11 cellular contexts compared by ENCODE assay signal in the genomic region with DNA sequence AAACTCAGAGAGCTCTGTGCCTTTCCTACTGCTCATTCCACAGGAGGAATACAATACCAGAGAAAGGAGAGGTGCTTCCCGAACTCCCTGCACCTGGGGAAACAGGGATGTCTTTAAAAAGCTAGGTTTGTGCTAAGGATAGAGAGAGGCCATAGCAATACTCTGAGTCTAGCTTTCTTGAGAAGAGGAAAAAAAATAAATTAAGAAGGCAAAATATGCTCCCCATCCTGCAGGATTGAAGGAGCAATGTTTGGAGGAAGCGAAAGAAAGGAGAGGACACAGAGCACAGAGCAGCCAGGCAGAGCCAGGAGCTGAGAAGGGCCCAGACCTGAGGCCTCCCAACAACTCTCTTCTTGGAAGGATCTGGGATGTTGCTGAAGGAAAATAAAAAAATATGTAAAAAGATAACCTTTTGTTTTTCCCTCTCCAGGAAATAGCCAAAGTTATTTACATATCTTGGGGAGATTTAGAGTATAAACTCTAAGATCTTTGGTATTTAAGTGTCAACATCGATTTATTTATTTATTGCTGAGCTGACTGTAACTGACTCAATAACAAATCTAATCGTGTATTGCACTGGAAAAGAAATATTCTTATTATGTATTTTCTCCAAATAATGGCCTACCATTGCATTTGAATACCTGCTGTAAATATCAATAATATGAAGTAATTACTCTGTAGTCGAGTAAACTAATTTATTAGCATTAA. TPM values are rescaled to one million over a fixed set of nuclear protein-coding genes. Genes with fewer than 3 reads are reported as not detected.
DNase-seq lines count a peak whose midpoint lies in the region; ATAC-seq and TF ChIP-seq lines count a peak whose summit lies in the region.
"Had no signal": no experiment of that assay in that cellular context is flagged by ENCODE, and none has a peak within 500 bp of the region (broad histone marks: within the 10 kb centered on the region; RNA-seq: fewer than 3 reads in every experiment).

No MANE protein-coding gene starts in this region.

- peak overlapping the region; percentile 95 for H3K27ac ChIP-seq in osteoblast (ENCODE audit: low read depth, low read length)

- peaks cover 64% of the 10 kb centered on the region for H3K4me1 ChIP-seq in osteoblast (ENCODE audit: insufficient read depth, low read length)

- H3K4me3 ChIP-seq in AG10803 (ENCODE audit: low read length): peak overlapping the region; percentile 79
- peak overlapping the region; percentile 83 for H3K4me3 ChIP-seq in HFF-Myc (replicated peaks; ENCODE audit: low read depth, low read length)
- peak overlapping the region; percentile 72 for H3K4me3 ChIP-seq in epithelial cell of proximal tubule (ENCODE audit: low read depth, low read length)
- H3K4me3 ChIP-seq in osteoblast (ENCODE audit: insufficient read depth, low read length): peak overlapping the region; percentile 92

- H4K20me1 ChIP-seq in osteoblast (ENCODE audit: insufficient read depth, low read length): no peaks in the 10 kb centered on the region

- H3K4me2 ChIP-seq in osteoblast (ENCODE audit: insufficient read depth, low read length): peak overlapping the region; percentile 96

- peaks cover 8% of the 10 kb centered on the region for H3K36me3 ChIP-seq in osteoblast (ENCODE audit: insufficient read depth, low read length)

- H2AFZ ChIP-seq in osteoblast (ENCODE audit: low read length): peak overlapping the region; percentile 71

- H3K27me3 ChIP-seq in osteoblast (ENCODE audit: insufficient read depth, low read length): no peaks in the 10 kb centered on the region

- TF ChIP-seq CTCF in AG10803 (conservative IDR thresholded peaks at IDR 0.05; ENCODE audit: low read length): no peak
- TF ChIP-seq CTCF in HFF-Myc (IDR thresholded peaks at IDR 0.05; ENCODE audit: low read depth, low read length, missing control alignments): no peak
- TF ChIP-seq CTCF in epithelial cell of proximal tubule (conservative IDR thresholded peaks at IDR 0.05; ENCODE audit: low read depth, low read length): no peak
- no peak for TF ChIP-seq CTCF in osteoblast (IDR thresholded peaks at IDR 0.05; ENCODE audit: extremely low read depth, low read depth, low read length)

- DNase-seq in AG10803 (ENCODE audit: low read depth): no peak
- no peak for DNase-seq in HFF-Myc (ENCODE audit: extremely low read depth, low read depth)
- no peak for DNase-seq in epithelial cell of proximal tubule (ENCODE audit: low read depth)
- no peak for DNase-seq in osteoblast (ENCODE audit: insufficient read length, low spot score, missing footprints)
- no peak for DNase-seq in stimulated activated CD4-positive, alpha-beta T cell treated with anti-CD3 and anti-CD28 coated beads, Interleukin-2, amount 100 ng/mL, for 24 hours
- no peak for DNase-seq in erythroblast (lab: John Stamatoyannopoulos, UW)
- DNase-seq: activated CD4-positive, alpha-beta T cell treated with anti-CD3 and anti-CD28 coated beads for 36 hours; GDM1; NCI-H2081 treated with DMSO at 0.1 percent for 48 hours had no signal

- no peak for ATAC-seq in GM19455 (IDR thresholded peaks at IDR 0.05; ENCODE audit: unreplicated experiment)
- no peak for ATAC-seq in HG02798 (IDR thresholded peaks at IDR 0.05; ENCODE audit: poor library complexity, unreplicated experiment)
- ATAC-seq: activated CD4-positive, alpha-beta T cell treated with anti-CD3 and anti-CD28 coated beads for 36 hours had no signal

- H3K9me3 ChIP-seq in osteoblast (ENCODE audit: low read depth, low read length): no peaks in the 10 kb centered on the region

- peaks cover 98% of the 10 kb centered on the region for H3K79me2 ChIP-seq in osteoblast (ENCODE audit: insufficient read depth, low read length)

- no peak for TF ChIP-seq POLR2A in erythroblast (IDR thresholded peaks at IDR 0.05; ENCODE audit: low read length)

RNA-seq across cellular contexts. Expression of a gene that starts 1.6 kb away (rescaled TPM):
- 10.7 and 12.5 TPM in 2 replicates for total RNA-seq in epithelial cell of proximal tubule
- 14.4 and 15.2 TPM in 2 replicates for total RNA-seq in osteoblast
- total RNA-seq: activated CD4-positive, alpha-beta T cell treated with anti-CD3 and anti-CD28 coated beads for 36 hours had no signal

RNA-seq across cellular contexts. Expression of a gene that starts 12.5 kb away (rescaled TPM):
- total RNA-seq in epithelial cell of proximal tubule (36.7 and 51.7 TPM in 2 replicates), osteoblast (32.1 and 43.1 TPM in 2 replicates)
- total RNA-seq: activated CD4-positive, alpha-beta T cell treated with anti-CD3 and anti-CD28 coated beads for 36 hours had no signal

RNA-seq across cellular contexts. Expression of a gene that starts 13.3 kb away (rescaled TPM):
- total RNA-seq in epithelial cell of proximal tubule (not detected in 2 replicates), osteoblast (6.2 and 8.0 TPM in 2 replicates)
- total RNA-seq: activated CD4-positive, alpha-beta T cell treated with anti-CD3 and anti-CD28 coated beads for 36 hours had no signal

RNA-seq across cellular contexts. Expression of a gene that starts 21.3 kb away (rescaled TPM):
- 82.4 and 104 TPM in 2 replicates for total RNA-seq in epithelial cell of proximal tubule
- 15.3 and 19.5 TPM in 2 replicates for total RNA-seq in osteoblast
- total RNA-seq: activated CD4-positive, alpha-beta T cell treated with anti-CD3 and anti-CD28 coated beads for 36 hours had no signal

RNA-seq across cellular contexts. Expression of a gene that starts 30.1 kb away (rescaled TPM):
- total RNA-seq in epithelial cell of proximal tubule (21.4 and 27.9 TPM in 2 replicates), osteoblast (3.6 and 4.4 TPM in 2 replicates)
- total RNA-seq: activated CD4-positive, alpha-beta T cell treated with anti-CD3 and anti-CD28 coated beads for 36 hours had no signal
